12 cellular contexts compared by ENCODE assay signal in genomic region chr17:50948711-50949110, GRCh38.
DNase-seq lines count a peak whose midpoint lies in the region; ATAC-seq and TF ChIP-seq lines count a peak whose summit lies in the region.
"Had no signal": no experiment of that assay in that cellular context is flagged by ENCODE, and none has a peak within 500 bp of the region (broad histone marks: within the 10 kb centered on the region; RNA-seq: fewer than 3 reads in every experiment).

No MANE protein-coding gene starts in this region.

- DNase-seq in stimulated activated naive CD8-positive, alpha-beta T cell treated with anti-CD3 and anti-CD28 coated beads, Interleukin-15, amount 100 ng/mL, for 72 hours = no peak
- no peak for DNase-seq in stimulated activated naive CD8-positive, alpha-beta T cell treated with anti-CD3 and anti-CD28 coated beads, Interleukin-15, Interleukin-2, amounts not matched to agents 100 U/mL and 50 U/mL, for 24 hours
- no peak for DNase-seq in esophagus muscularis mucosa (ENCODE audit: extremely low spot score)
- no peak for DNase-seq in trophoblast cell
- DNase-seq in inferior parietal cortex (ENCODE audit: extremely low spot score) = no peak
- DNase-seq: activated CD8-positive, alpha-beta T cell treated with anti-CD3 and anti-CD28 coated beads for 36 hours; glutamatergic neuron; NCI-H2171 had no signal

- TF ChIP-seq POLR2A in esophagus muscularis mucosa (IDR thresholded peaks at IDR 0.05; ENCODE audit: low read depth) = no peak

- TF ChIP-seq CTCF in esophagus muscularis mucosa (IDR thresholded peaks at IDR 0.05) = no peak

- H3K4me3 Mint-ChIP-seq in stimulated activated naive CD8-positive, alpha-beta T cell treated with anti-CD3 and anti-CD28 coated beads, Interleukin-15, amount 100 ng/mL, for 72 hours = no peak overlapping the region
- H3K4me3 Mint-ChIP-seq: activated CD8-positive, alpha-beta T cell treated with anti-CD3 and anti-CD28 coated beads for 36 hours had no signal

- peaks cover 7% of the 10 kb centered on the region for H3K27me3 Mint-ChIP-seq in stimulated activated naive CD8-positive, alpha-beta T cell treated with anti-CD3 and anti-CD28 coated beads, Interleukin-15, amount 100 ng/mL, for 72 hours
- H3K27me3 Mint-ChIP-seq: activated CD8-positive, alpha-beta T cell treated with anti-CD3 and anti-CD28 coated beads for 36 hours; CD4-positive, alpha-beta T cell had no signal

- H3K4ac ChIP-seq in trophoblast cell (ENCODE audit: low read depth, low read length) = no peak overlapping the region

- TF ChIP-seq EP300 in esophagus muscularis mucosa (IDR thresholded peaks at IDR 0.05) = no peak

- H4K8ac ChIP-seq in trophoblast cell (ENCODE audit: low read depth, low read length) = no peak overlapping the region

- H2BK120ac ChIP-seq in trophoblast cell (ENCODE audit: insufficient read depth, low read length, poor library complexity) = no peak overlapping the region

- peaks cover 21% of the 10 kb centered on the region for H3K79me1 ChIP-seq in trophoblast cell (ENCODE audit: low read length)

- no peak overlapping the region for H3K9ac ChIP-seq in trophoblast cell (ENCODE audit: low read length)

- peak overlapping the region; percentile 29 to 48 for H3K27ac Mint-ChIP-seq in stimulated activated naive CD8-positive, alpha-beta T cell treated with anti-CD3 and anti-CD28 coated beads, Interleukin-15, amount 100 ng/mL, for 72 hours
- H3K27ac Mint-ChIP-seq: activated CD8-positive, alpha-beta T cell treated with anti-CD3 and anti-CD28 coated beads for 36 hours had no signal

- no peak overlapping the region for H2AFZ ChIP-seq in trophoblast cell (ENCODE audit: insufficient read depth, low read length, poor library complexity)

- peaks cover 53% of the 10 kb centered on the region for H3K4me1 Mint-ChIP-seq in stimulated activated naive CD8-positive, alpha-beta T cell treated with anti-CD3 and anti-CD28 coated beads, Interleukin-15, amount 100 ng/mL, for 72 hours

- peak overlapping the region; percentile 5 for H2BK12ac ChIP-seq in trophoblast cell (ENCODE audit: low read length)

- no peaks in the 10 kb centered on the region for H3K36me3 ChIP-seq in esophagus muscularis mucosa
- no peaks in the 10 kb centered on the region for H3K36me3 ChIP-seq in trophoblast cell (ENCODE audit: control insufficient read depth in 1 of 2, insufficient read depth in 2 of 2, low read length in 2 of 2)

- no peak overlapping the region for H3K4me2 ChIP-seq in trophoblast cell (ENCODE audit: low read length)

- H3K4me1 ChIP-seq in esophagus muscularis mucosa (peaks cover 50 to 72% (median 67%) of the 10 kb centered on the region in 4 donors), trophoblast cell (ENCODE audit: control insufficient read depth in 1 of 2, insufficient read depth in 2 of 2, low read length in 2 of 2) (peaks cover 20 to 24% of the 10 kb centered on the region in 2 experiments)

- intact Hi-C loops in esophagus muscularis mucosa (cut with DNase I) = no loop called here

- no peak overlapping the region for H3K14ac ChIP-seq in trophoblast cell (ENCODE audit: low read length)

- H3K9me3 ChIP-seq in esophagus muscularis mucosa = no peaks in the 10 kb centered on the region
- H3K9me3 ChIP-seq in trophoblast cell (ENCODE audit: insufficient read depth, low read depth, low read length) = peaks cover 5% of the 10 kb centered on the region

- H4K12ac ChIP-seq in trophoblast cell (ENCODE audit: low read depth, low read length) = no peak overlapping the region

- H2AK5ac ChIP-seq in trophoblast cell (ENCODE audit: low read length) = no peak overlapping the region

- H4K91ac ChIP-seq in trophoblast cell (ENCODE audit: low read depth, low read length) = no peak overlapping the region

- no peak for ATAC-seq in stimulated activated naive CD8-positive, alpha-beta T cell treated with anti-CD3 and anti-CD28 coated beads, Interleukin-15, amount 100 ng/mL, for 72 hours
- ATAC-seq in stimulated activated naive CD8-positive, alpha-beta T cell treated with anti-CD3 and anti-CD28 coated beads, Interleukin-15, Interleukin-2, amounts not matched to agents 100 U/mL and 50 U/mL, for 24 hours = no peak
- ATAC-seq in HG03521 (IDR thresholded peaks at IDR 0.05; ENCODE audit: unreplicated experiment) (no peak), GM18868 (IDR thresholded peaks at IDR 0.05; ENCODE audit: unreplicated experiment) (no peak), HG02610 (IDR thresholded peaks at IDR 0.05; ENCODE audit: unreplicated experiment) (no peak)
- ATAC-seq: activated CD8-positive, alpha-beta T cell treated with anti-CD3 and anti-CD28 coated beads for 36 hours had no signal

- H2BK5ac ChIP-seq in trophoblast cell (ENCODE audit: low read depth, low read length, poor library complexity) = no peak overlapping the region

- H3K18ac ChIP-seq in trophoblast cell (ENCODE audit: low read length) = no peak overlapping the region

- H3K23ac ChIP-seq in trophoblast cell (ENCODE audit: low read length) = no peak overlapping the region

- H3K4me3 ChIP-seq in esophagus muscularis mucosa (no peak overlapping the region), trophoblast cell (ENCODE audit: low read depth, low read length) (no peak overlapping the region)

- H3K27ac ChIP-seq in esophagus muscularis mucosa (replicated peaks in 1 of 4) = peak overlapping the region; percentile 89 to 90 (median 90)
- no peak overlapping the region for H3K27ac ChIP-seq in trophoblast cell (ENCODE audit: low read depth, low read length)

- 88% methylated on average over 13 of the region's 13 CpGs for WGBS in esophagus muscularis mucosa
- WGBS in trophoblast cell (ENCODE audit: extremely low coverage, insufficient coverage, insufficient read length) = no CpG with 5 or more reads among the region's 13 CpGs

- H3K79me2 ChIP-seq in trophoblast cell (ENCODE audit: control insufficient read depth, insufficient read depth, low read length, poor library complexity) = no peaks in the 10 kb centered on the region

- H3K27me3 ChIP-seq in esophagus muscularis mucosa (no peaks in the 10 kb centered on the region), trophoblast cell (ENCODE audit: insufficient read depth, low read length) (no peaks in the 10 kb centered on the region)

- H3K9me3 Mint-ChIP-seq in stimulated activated naive CD8-positive, alpha-beta T cell treated with anti-CD3 and anti-CD28 coated beads, Interleukin-15, amount 100 ng/mL, for 72 hours = no peaks in the 10 kb centered on the region
- H3K9me3 Mint-ChIP-seq: activated CD8-positive, alpha-beta T cell treated with anti-CD3 and anti-CD28 coated beads for 36 hours; CD4-positive, alpha-beta T cell had no signal
